ENCODE assay signal across 27 cellular contexts in the genomic region with DNA sequence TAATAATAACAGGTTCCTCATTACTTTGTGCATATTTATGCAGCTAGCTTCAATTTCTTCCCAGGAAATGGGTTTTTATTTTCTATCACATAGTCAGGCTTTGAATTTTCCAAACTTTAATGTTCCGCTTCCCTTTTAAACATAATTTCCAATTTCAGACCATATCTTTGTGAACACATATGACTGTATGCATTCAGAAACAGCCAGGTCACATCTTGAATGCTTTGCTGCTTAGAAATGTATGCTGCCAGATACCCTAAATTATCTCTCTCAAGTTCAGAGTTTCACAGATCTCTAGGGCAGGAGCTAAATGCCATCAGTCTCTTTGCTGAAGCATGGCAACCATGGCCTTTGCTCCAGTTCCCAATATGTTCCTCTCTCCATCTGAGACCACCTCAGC.
"Had no signal": no experiment of that assay in that cellular context is flagged by ENCODE, and none has a peak within 500 bp of the region (broad histone marks: within the 10 kb centered on the region; RNA-seq: fewer than 3 reads in every experiment).

No MANE protein-coding gene starts in this region.

- H3K4me1 ChIP-seq: stomach, suprapubic skin, testis, thyroid gland, tibial artery, tibial nerve, transverse colon, upper lobe of left lung, upper lobe of right lung, uterus, vagina had no signal

- ATAC-seq: stimulated activated effector memory CD8-positive, alpha-beta T cell treated with anti-CD3 and anti-CD28 coated beads, Interleukin-12 subunit alpha, Interleukin-12 subunit beta, amount 100 ng/mL, for 72 hours; stimulated activated memory B cell treated with anti-CD40 and anti-IgM and Interleukin-4, amounts not matched to agents 10 μg/mL and 1 μg/mL and 100 μg/mL, for 72 hours; stimulated activated naive B cell treated with anti-CD40 and anti-IgM and Interleukin-4, amounts not matched to agents 10 μg/mL and 1 μg/mL and 100 μg/mL, for 72 hours; stimulated activated naive CD8-positive, alpha-beta T cell treated with anti-CD3 and anti-CD28 coated beads, Interleukin-15, amount 100 ng/mL, for 72 hours; stimulated activated naive CD8-positive, alpha-beta T cell treated with anti-CD3 and anti-CD28 coated beads, Interleukin-15, Interleukin-2, amounts not matched to agents 100 U/mL and 50 U/mL, for 24 hours; upper lobe of right lung had no signal

- FAIRE-seq: urothelium cell line had no signal

- H3K27ac ChIP-seq: stomach, suprapubic skin, testis, thoracic aorta, thyroid gland, tibial artery, tibial nerve, transverse colon, upper lobe of left lung, upper lobe of right lung, uterus, vagina had no signal

- H3K9me3 ChIP-seq: testis, thyroid gland, uterus, vagina had no signal

- H3K27me3 ChIP-seq: stomach, suprapubic skin, testis, thyroid gland, tibial artery, tibial nerve, transverse colon, upper lobe of left lung, upper lobe of right lung, uterus, vagina had no signal

- H3K36me3 ChIP-seq: stomach, suprapubic skin, thoracic aorta, thyroid gland, tibial artery, tibial nerve, transverse colon, upper lobe of left lung, upper lobe of right lung, uterus, vagina had no signal

- H3K4me3 ChIP-seq: stomach, suprapubic skin, testis, thoracic aorta, thyroid gland, tibial artery, tibial nerve, transverse colon, upper lobe of left lung, upper lobe of right lung, uterus, vagina had no signal

- DNase-seq: stimulated activated CD4-positive, alpha-beta T cell treated with anti-CD3 and anti-CD28 coated beads, Interleukin-2, amount 100 ng/mL, for 48 hours; stimulated activated CD4-positive, alpha-beta T cell treated with anti-CD3 and anti-CD28 coated beads, Interleukin-4, amount 100 ng/mL, for 1 hour; stimulated activated CD4-positive, alpha-beta T cell treated with anti-CD3 and anti-CD28 coated beads, Interleukin-4, amount 100 ng/mL, for 24 hours; stimulated activated CD4-positive, alpha-beta T cell treated with anti-CD3 and anti-CD28 coated beads, Interleukin-4, amount 100 ng/mL, for 4 hours; stimulated activated CD8-positive, alpha-beta memory T cell treated with anti-CD3 and anti-CD28 coated beads, Interleukin-4, amount 100 ng/mL, for 48 hours; stimulated activated naive B cell treated with anti-CD40 and anti-IgM and Interleukin-4, amounts not matched to agents 10 μg/mL and 1 μg/mL and 100 μg/mL, for 72 hours; stimulated activated naive CD4-positive, alpha-beta T cell; stimulated activated naive CD4-positive, alpha-beta T cell treated with Interleukin-2 at 50 U/mL for 16 hours; stimulated activated naive CD8-positive, alpha-beta T cell treated with anti-CD3 and anti-CD28 coated beads, Interleukin-15, amount 100 ng/mL, for 72 hours; stimulated activated naive CD8-positive, alpha-beta T cell treated with anti-CD3 and anti-CD28 coated beads, Interleukin-15, Interleukin-2, amounts not matched to agents 100 U/mL and 50 U/mL, for 24 hours; stomach; substantia nigra; testis; thyroid gland; tibial artery; transverse colon; trophoblast cell; upper lobe of left lung; upper lobe of right lung; uterus had no signal
